Comparison of ENCODE assay signal across 9 cellular contexts in genomic region chr6:110329729-110330436, GRCh38. TPM values are rescaled to one million over a fixed set of nuclear protein-coding genes. Genes with fewer than 3 reads are reported as not detected.
DNase-seq lines count a peak whose midpoint lies in the region; ATAC-seq and TF ChIP-seq lines count a peak whose summit lies in the region.
"Had no signal": no experiment of that assay in that cellular context is flagged by ENCODE, and none has a peak within 500 bp of the region (broad histone marks: within the 10 kb centered on the region; RNA-seq: fewer than 3 reads in every experiment).

No MANE protein-coding gene starts in this region.

- H2BK15ac ChIP-seq in H9 (ENCODE audit: low read depth, low read length), result no peak overlapping the region

- H3K79me1 ChIP-seq in H9 (ENCODE audit: insufficient read depth, low read depth, low read length, poor library complexity, severe bottlenecking), result no peaks in the 10 kb centered on the region

- H3K36me3 Mint-ChIP-seq in H9 (ENCODE audit: insufficient read depth in 1 of 3, low read depth in 3 of 3), result no peaks in the 10 kb centered on the region

- no peak overlapping the region for H2BK120ac ChIP-seq in H9 (ENCODE audit: low read depth, low read length, poor library complexity, severe bottlenecking)

- no peak overlapping the region for H2AK5ac ChIP-seq in H9 (ENCODE audit: insufficient read length, low read length)

- H3K9me3 ChIP-seq in right lobe of liver (no peaks in the 10 kb centered on the region), H9 (ENCODE audit: control insufficient read depth, low read depth, low read length) (no peaks in the 10 kb centered on the region)

- no peak overlapping the region for H2BK5ac ChIP-seq in H9 (ENCODE audit: insufficient read length, low read length)

- no peak overlapping the region for H2AFZ ChIP-seq in H9 (ENCODE audit: low read length)

- H3K23me2 ChIP-seq in H9 (ENCODE audit: insufficient read length, low read depth, low read length, poor library complexity, severe bottlenecking), result peaks cover 3% of the 10 kb centered on the region

- intact Hi-C loops in right lobe of liver (cut with DNase I), result no loop called here

- H4K20me1 ChIP-seq in H9 (ENCODE audit: control insufficient read depth, insufficient read depth, insufficient read length), result no peaks in the 10 kb centered on the region

- no peak overlapping the region for H3K14ac ChIP-seq in H9 (ENCODE audit: insufficient read depth, low read length)

- TF ChIP-seq CTCF in right lobe of liver (IDR thresholded peaks at IDR 0.05) (no peak), H9 (conservative IDR thresholded peaks at IDR 0.05) (no peak)

- H3K23ac ChIP-seq in H9 (ENCODE audit: insufficient read length, low read depth, low read length), result no peak overlapping the region

- no peaks in the 10 kb centered on the region for H3K9me3 Mint-ChIP-seq in H9

- WGBS in right lobe of liver (ENCODE audit: insufficient coverage, low coverage, low lambda C conversion rate, missing lambda C conversion rate), result 35% methylated on average over 15 of the region's 18 CpGs
- WGBS in H9 (ENCODE audit: extremely low coverage, insufficient read length, low lambda C conversion rate), result no CpG with 5 or more reads among the region's 18 CpGs

- H3K56ac ChIP-seq in H9 (ENCODE audit: insufficient read length, low read depth, low read length), result no peak overlapping the region

- no peak overlapping the region for H4K91ac ChIP-seq in H9 (ENCODE audit: insufficient read length, low read depth, low read length)

- H3K9ac ChIP-seq in H9 (ENCODE audit: extremely low read depth, insufficient read length, low read length), result no peak overlapping the region

- no peak overlapping the region for H2BK20ac ChIP-seq in H9 (ENCODE audit: low read depth, low read length, poor library complexity, severe bottlenecking)

- no peak for TF ChIP-seq POLR2A in right lobe of liver (IDR thresholded peaks at IDR 0.05)

- H3K27ac ChIP-seq in caudate nucleus (ENCODE audit: low read depth, low read length), result peak overlapping the region; percentile 8
- peak overlapping the region in 1 of 3 donors; percentile 17 for H3K27ac ChIP-seq in right lobe of liver
- H3K27ac ChIP-seq in H9 (ENCODE audit: insufficient read length, low read depth, low read length), result no peak overlapping the region

- no peaks in the 10 kb centered on the region for H3K27me3 Mint-ChIP-seq in H9 (ENCODE audit: low read depth)

- no peak overlapping the region for H3K4me2 ChIP-seq in H9 (ENCODE audit: insufficient read depth, insufficient read length, low read length)

- H3K18ac ChIP-seq in H9 (ENCODE audit: insufficient read length, low read depth, low read length), result no peak overlapping the region

- no peak overlapping the region for H4K8ac ChIP-seq in H9 (replicated peaks; ENCODE audit: insufficient read length, low read depth, low read length)

- H3K27me3 ChIP-seq in right lobe of liver (no peaks in the 10 kb centered on the region), H9 (ENCODE audit: insufficient read depth, low read length) (no peaks in the 10 kb centered on the region)

- no peak overlapping the region for H3K27ac Mint-ChIP-seq in H9

- no peaks in the 10 kb centered on the region for H3K79me2 ChIP-seq in H9 (ENCODE audit: insufficient read depth, low read length)

- H3K4me3 Mint-ChIP-seq in H9, result no peak overlapping the region

- H3K4me3 ChIP-seq in right lobe of liver, result peak overlapping the region; percentile 2 to 27 (median 9)

- peaks cover 25 to 44% of the 10 kb centered on the region in 2 experiments for H3K4me1 Mint-ChIP-seq in H9

- no peak overlapping the region for H3K4ac ChIP-seq in H9 (ENCODE audit: low read depth, low read length)

- no peak overlapping the region for H4K5ac ChIP-seq in H9 (ENCODE audit: insufficient read length, low read depth, low read length)

- no peaks in the 10 kb centered on the region for H3K36me3 ChIP-seq in right lobe of liver

- H3T11ph ChIP-seq in H9 (ENCODE audit: low read length), result no peak overlapping the region

- peak; percentile 29 for DNase-seq in HuH-7 (ENCODE audit: low spot score)
- DNase-seq in caudate nucleus (lab: John Stamatoyannopoulos, UW), result no peak
- no peak for DNase-seq in right lobe of liver
- peak; percentile 46 for DNase-seq in superior temporal gyrus (ENCODE audit: extremely low spot score)
- DNase-seq in nucleus accumbens (lab: John Stamatoyannopoulos, UW), result no peak
- DNase-seq in H9, result no peak
- no peak for DNase-seq in NCI-H1105 treated with DMSO at 0.1 percent for 48 hours (lab: John Stamatoyannopoulos, UW)
- DNase-seq: NCI-H2227 treated with DMSO at 0.1 percent for 48 hours had no signal

- peaks cover 0 to 18% (median 3%) of the 10 kb centered on the region in 4 donors for H3K4me1 ChIP-seq in right lobe of liver
- H3K4me1 ChIP-seq in H9 (ENCODE audit: insufficient read depth, low read length), result no peaks in the 10 kb centered on the region; the same call in 1 of the 2 replicates

- ATAC-seq in right lobe of liver, result peak; percentile 48 to 71 (median 56)
- no peak for ATAC-seq in GM18867 (IDR thresholded peaks at IDR 0.05; ENCODE audit: unreplicated experiment)

- no peak overlapping the region for H2BK12ac ChIP-seq in H9 (ENCODE audit: insufficient read length, low read depth, low read length)

RNA-seq across cellular contexts. Expression of gene METTL24, which starts 28.3 kb away (rescaled TPM):
- total RNA-seq in right lobe of liver, result 1 to 10 TPM in 2 of 6 experiments, under 1 TPM in 4; 0.37 to 1.0 (median 0.57) TPM
- total RNA-seq in H9 (2021), result 0.35 and 0.61 TPM in 2 replicates

Comparison
In these comparisons a context has a peak if more than half of its experiments do, and no peak if none do; other contexts are left out.
1. DNase-seq: peak in HuH-7 (single experiment) and superior temporal gyrus (single experiment); none in caudate nucleus (0 of 61), right lobe of liver (0 of 3), nucleus accumbens (0 of 56), H9 (single experiment) and NCI-H1105 treated with DMSO at 0.1 percent for 48 hours (single experiment).